ENCODE assay signal across 19 cellular contexts in the genomic region with DNA sequence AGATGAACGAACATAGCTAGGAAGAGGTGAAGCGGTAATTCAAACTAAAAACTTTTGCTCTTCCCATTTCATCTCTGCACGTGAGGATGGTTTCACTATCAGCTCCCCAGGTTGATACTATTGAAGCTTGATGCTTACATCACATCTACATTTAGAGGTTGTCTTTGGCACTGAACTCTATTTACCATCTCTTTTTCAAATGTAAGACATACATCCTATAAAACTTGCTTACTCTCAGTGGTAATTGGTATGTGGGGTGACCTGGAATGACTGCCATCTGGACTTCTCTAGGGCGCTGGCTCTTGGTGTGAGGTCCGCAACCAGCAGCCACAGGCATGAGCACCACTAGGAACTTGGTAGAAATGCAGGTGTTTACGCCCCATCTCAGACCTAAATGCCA.
"Had no signal": no experiment of that assay in that cellular context is flagged by ENCODE, and none has a peak within 500 bp of the region (broad histone marks: within the 10 kb centered on the region; RNA-seq: fewer than 3 reads in every experiment).

No MANE protein-coding gene starts in this region.

- H3K27ac ChIP-seq: adrenal gland, breast epithelium, lower lobe of right lung, suprapubic skin had no signal

- ATAC-seq: activated CD4-positive, alpha-beta T cell treated with anti-CD3 and anti-CD28 coated beads for 36 hours; activated naive CD4-positive, alpha-beta T cell treated with anti-CD3 and anti-CD28 coated beads, Interleukin-2, amount 50 U/mL, for 72 hours; esophagus mucosa; left cardiac atrium; lower lobe of right lung; stimulated activated naive CD8-positive, alpha-beta T cell treated with anti-CD3 and anti-CD28 coated beads, Interleukin-15, amount 100 ng/mL, for 72 hours had no signal

- H3K27me3 Mint-ChIP-seq: activated CD4-positive, alpha-beta T cell treated with anti-CD3 and anti-CD28 coated beads for 36 hours; stimulated activated naive CD8-positive, alpha-beta T cell treated with anti-CD3 and anti-CD28 coated beads, Interleukin-15, amount 100 ng/mL, for 72 hours; type B pancreatic cell had no signal

- H3K4me3 Mint-ChIP-seq: activated CD4-positive, alpha-beta T cell treated with anti-CD3 and anti-CD28 coated beads for 36 hours; mesothelial cell of epicardium; stimulated activated naive CD8-positive, alpha-beta T cell treated with anti-CD3 and anti-CD28 coated beads, Interleukin-15, amount 100 ng/mL, for 72 hours; type B pancreatic cell had no signal

- H3K36me3 ChIP-seq: adrenal gland, breast epithelium, lower lobe of right lung, suprapubic skin had no signal

- H3K9me3 ChIP-seq: adrenal gland, breast epithelium, lower lobe of right lung, suprapubic skin had no signal

- H3K9me3 Mint-ChIP-seq: activated naive CD4-positive, alpha-beta T cell treated with anti-CD3 and anti-CD28 coated beads, Interleukin-2, amount 50 U/mL, for 72 hours; mesothelial cell of epicardium; stimulated activated naive CD8-positive, alpha-beta T cell treated with anti-CD3 and anti-CD28 coated beads, Interleukin-15, amount 100 ng/mL, for 72 hours; type B pancreatic cell had no signal

- DNase-seq: activated CD4-positive, alpha-beta T cell treated with anti-CD3 and anti-CD28 coated beads for 36 hours; activated CD4-positive, alpha-beta T cell treated with anti-CD3 and anti-CD28 coated beads, Interleukin-2, amount 50 U/mL, for 48 hours; activated gamma-delta T cell treated with Interleukin-2 at 50 U/mL for 16 hours; adrenal gland; cerebellar nuclear complex; cortex of kidney; hippocampal formation; left cardiac atrium; lower lobe of right lung; occipital lobe; retina; stimulated activated CD4-positive, alpha-beta T cell treated with anti-CD3 and anti-CD28 coated beads, Interleukin-2, amount 100 ng/mL, for 24 hours; stimulated activated naive CD8-positive, alpha-beta T cell treated with anti-CD3 and anti-CD28 coated beads, Interleukin-15, amount 100 ng/mL, for 72 hours had no signal

- H3K4me3 ChIP-seq: adrenal gland, breast epithelium, lower lobe of right lung, suprapubic skin had no signal

- H3K27ac Mint-ChIP-seq: activated CD4-positive, alpha-beta T cell treated with anti-CD3 and anti-CD28 coated beads for 36 hours; activated naive CD4-positive, alpha-beta T cell treated with anti-CD3 and anti-CD28 coated beads, Interleukin-2, amount 50 U/mL, for 72 hours; mesothelial cell of epicardium; stimulated activated naive CD8-positive, alpha-beta T cell treated with anti-CD3 and anti-CD28 coated beads, Interleukin-15, amount 100 ng/mL, for 72 hours had no signal

- H3K36me3 Mint-ChIP-seq: activated naive CD4-positive, alpha-beta T cell treated with anti-CD3 and anti-CD28 coated beads, Interleukin-2, amount 50 U/mL, for 72 hours; mesothelial cell of epicardium; type B pancreatic cell had no signal

- H3K27me3 ChIP-seq: adrenal gland, breast epithelium, suprapubic skin had no signal
